1 cellular context compared by ENCODE assay signal in genomic region chr12:52794479-52795331, GRCh38.
TF ChIP-seq lines count a peak whose summit lies in the region.

No MANE protein-coding gene starts in this region.

TF ChIP-seq in SK-N-SH, 30 proteins besides CTCF, POLR2A, EP300 and RAD21 (continued from another document):
- no peak for TF ChIP-seq REST (IDR thresholded peaks at IDR 0.05; ENCODE audit: low read depth, low read length)
- TF ChIP-seq RFX5 (IDR thresholded peaks at IDR 0.05; ENCODE audit: low read length) = no peak
- no peak for TF ChIP-seq GABPA (IDR thresholded peaks at IDR 0.05; ENCODE audit: low read depth)
- TF ChIP-seq SIN3A (IDR thresholded peaks at IDR 0.05; ENCODE audit: borderline replicate concordance, low read depth, low read length) = no peak
- TF ChIP-seq ZBTB33 (IDR thresholded peaks at IDR 0.05; ENCODE audit: borderline replicate concordance, low read depth) = no peak
- TF ChIP-seq YY1 (IDR thresholded peaks at IDR 0.05; ENCODE audit: low read depth) = no peak
- no peak for TF ChIP-seq JUND (IDR thresholded peaks at IDR 0.05)
- no peak for TF ChIP-seq TAF1 (IDR thresholded peaks at IDR 0.05; ENCODE audit: borderline replicate concordance, low read depth, low read length)
- TF ChIP-seq NRF1 (IDR thresholded peaks at IDR 0.05; ENCODE audit: low read depth, low read length) = no peak
- no peak for TF ChIP-seq MEF2A (IDR thresholded peaks at IDR 0.05; ENCODE audit: borderline replicate concordance, low read depth)
- no peak for TF ChIP-seq TCF12 (IDR thresholded peaks at IDR 0.05)
- no peak for TF ChIP-seq PBX3 (IDR thresholded peaks at IDR 0.05)
- no peak for TF ChIP-seq RCOR1 (IDR thresholded peaks at IDR 0.05; ENCODE audit: low read length)
- no peak for TF ChIP-seq FOXM1 (IDR thresholded peaks at IDR 0.05; ENCODE audit: low read depth)
- TF ChIP-seq, protein P1, sequence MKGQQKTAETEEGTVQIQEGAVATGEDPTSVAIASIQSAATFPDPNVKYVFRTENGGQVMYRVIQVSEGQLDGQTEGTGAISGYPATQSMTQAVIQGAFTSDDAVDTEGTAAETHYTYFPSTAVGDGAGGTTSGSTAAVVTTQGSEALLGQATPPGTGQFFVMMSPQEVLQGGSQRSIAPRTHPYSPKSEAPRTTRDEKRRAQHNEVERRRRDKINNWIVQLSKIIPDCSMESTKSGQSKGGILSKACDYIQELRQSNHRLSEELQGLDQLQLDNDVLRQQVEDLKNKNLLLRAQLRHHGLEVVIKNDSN (IDR thresholded peaks at IDR 0.05; ENCODE audit: borderline replicate concordance, low read depth) = no peak
- TF ChIP-seq, protein P2, sequence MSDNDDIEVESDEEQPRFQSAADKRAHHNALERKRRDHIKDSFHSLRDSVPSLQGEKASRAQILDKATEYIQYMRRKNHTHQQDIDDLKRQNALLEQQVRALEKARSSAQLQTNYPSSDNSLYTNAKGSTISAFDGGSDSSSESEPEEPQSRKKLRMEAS (IDR thresholded peaks at IDR 0.05; ENCODE audit: low read depth) = no peak
- no peak for TF ChIP-seq MXI1 (IDR thresholded peaks at IDR 0.05; ENCODE audit: low read depth, low read length)
TF ChIP-seq in SK-N-SH: peak in this region for 0.
